In the genomic region with DNA sequence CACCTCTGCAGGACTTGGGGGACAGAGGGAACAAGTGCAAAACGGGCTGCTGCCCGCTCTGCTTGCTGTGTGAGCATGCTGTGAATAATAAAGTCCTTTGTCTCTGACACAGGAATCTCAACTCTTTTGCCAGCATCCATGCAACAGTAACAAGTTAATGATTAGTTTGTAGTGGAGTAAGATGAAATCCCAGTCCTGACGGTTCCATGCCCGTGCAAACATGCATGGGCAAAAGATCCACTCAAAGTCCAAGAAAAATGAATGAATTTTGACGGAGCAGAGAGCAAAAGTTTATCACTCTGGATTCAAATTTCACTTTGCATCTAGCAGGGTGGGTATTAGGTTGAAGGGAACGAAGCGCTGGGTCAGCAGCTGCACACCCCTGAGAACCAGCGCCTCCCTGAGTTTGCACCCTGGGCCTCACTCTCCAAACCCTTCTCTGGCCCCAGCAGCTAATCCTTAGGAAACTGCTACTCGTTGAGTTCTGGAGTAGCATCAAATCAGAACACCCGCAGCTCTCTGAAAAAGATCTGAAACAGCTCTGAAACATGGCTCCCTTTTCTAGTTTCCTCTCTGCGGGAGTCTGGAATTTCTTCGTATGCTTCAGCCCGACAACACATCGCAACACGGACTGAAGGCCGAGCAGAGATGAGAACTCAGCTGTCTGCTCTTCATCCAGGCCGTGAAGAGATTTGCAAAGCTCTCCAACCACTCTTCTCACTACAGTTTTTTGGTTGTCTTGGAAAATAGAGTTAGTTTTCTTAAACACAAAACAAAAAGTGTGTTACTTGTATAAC, we compare ENCODE assay signal across 20 cellular contexts. TPM values are rescaled to one million over a fixed set of nuclear protein-coding genes. Genes with fewer than 3 reads are reported as not detected.
DNase-seq lines count a peak whose midpoint lies in the region; ATAC-seq, FAIRE-seq and TF ChIP-seq lines count a peak whose summit lies in the region.
"Had no signal": no experiment of that assay in that cellular context is flagged by ENCODE, and none has a peak within 500 bp of the region (broad histone marks: within the 10 kb centered on the region; RNA-seq: fewer than 3 reads in every experiment).

No MANE protein-coding gene starts in this region.

- H3K4me3 ChIP-seq in Karpas-422 (ENCODE audit: low read length) (no peak overlapping the region), H1 (ENCODE audit: extremely low read depth in 1 of 4, insufficient read depth in 2 of 4, low read depth in 3 of 4, low read length in 4 of 4) (no peak overlapping the region), right lobe of liver (no peak overlapping the region), upper lobe of left lung (no peak overlapping the region)

- H3K14ac ChIP-seq in H1 (ENCODE audit: insufficient read length): no peak overlapping the region

- H3K27me3 ChIP-seq in Karpas-422 (ENCODE audit: low read length) (no peaks in the 10 kb centered on the region), H1 (replicated peaks in 1 of 4; ENCODE audit: control insufficient read depth in 3 of 4, extremely low read depth in 1 of 4, insufficient read depth in 3 of 4, low read length in 3 of 4) (no peaks in the 10 kb centered on the region), right lobe of liver (no peaks in the 10 kb centered on the region), upper lobe of left lung (no peaks in the 10 kb centered on the region)

- WGBS in H1 (ENCODE audit: extremely low coverage in 1 of 2, insufficient coverage in 1 of 2, insufficient read length in 1 of 2, insufficient replicate concordance in 2 of 2, low coverage in 1 of 2, low lambda C conversion rate in 2 of 2, missing lambda C conversion rate in 1 of 2), 2 experiments: 80% methylated on average over 16 of the region's 17 CpGs; no CpG with 5 or more reads in 1 of the 2 experiments
- 34% methylated on average over 16 of the region's 17 CpGs for WGBS in right lobe of liver (ENCODE audit: insufficient coverage, low coverage, low lambda C conversion rate, missing lambda C conversion rate)
- 54 to 63% methylated on average over 15 to 17 of the region's 17 CpGs for WGBS in upper lobe of left lung, 2 donors

- H3K23ac ChIP-seq in H1 (ENCODE audit: insufficient read length): no peak overlapping the region

- no peak overlapping the region for H2BK5ac ChIP-seq in H1 (ENCODE audit: low read depth, low read length)

- no peak overlapping the region for H2AK5ac ChIP-seq in H1 (ENCODE audit: low read depth, low read length)

- intact Hi-C loops in right lobe of liver (cut with DNase I): no loop called here

- H3K79me2 ChIP-seq in Karpas-422 (ENCODE audit: low read length): no peaks in the 10 kb centered on the region
- H3K79me2 ChIP-seq in H1 (ENCODE audit: control insufficient read depth in 1 of 2, insufficient read depth in 2 of 2, low read length in 2 of 2): no peaks in the 10 kb centered on the region

- no peak overlapping the region for H2BK20ac ChIP-seq in H1 (ENCODE audit: low read length)

- H2AFZ ChIP-seq in Karpas-422 (ENCODE audit: low read length) (no peak overlapping the region), H1 (ENCODE audit: low read length) (0 out of 2 replicates have a peak overlapping the region, but pooled peaks have one; percentile 22)

- H2BK15ac ChIP-seq in H1 (ENCODE audit: low read length): no peak overlapping the region

- no peak overlapping the region for H3K18ac ChIP-seq in H1 (ENCODE audit: extremely low read depth, low read length)

- TF ChIP-seq POLR2A in H1 (IDR thresholded peaks at IDR 0.05; ENCODE audit: control extremely low read depth in 1 of 2, low read depth in 2 of 2, low read length in 2 of 2) (no peak), right lobe of liver (IDR thresholded peaks at IDR 0.05) (no peak), upper lobe of left lung (IDR thresholded peaks at IDR 0.05) (no peak)

- no peak for DNase-seq in Karpas-422
- DNase-seq in H1 (ENCODE audit: low read depth in 1 of 2, low spot score in 2 of 2): no peak
- no peak for DNase-seq in right lobe of liver
- peak; percentile 35 for DNase-seq in renal cortical epithelial cell (ENCODE audit: low read depth)
- no peak for DNase-seq in upper lobe of left lung
- DNase-seq in iPS-NIHi7 (ENCODE audit: extremely low spot score): no peak
- DNase-seq: ACHN, DMS79 treated with DMSO at 0.1 percent for 48 hours, GOT3, NCI-H1048, NCI-H1436, NCI-H2029, NCI-H2171, NCI-H446, NCI-H748 treated with DMSO at 0.1 percent for 48 hours had no signal

- no peak overlapping the region for H3K4ac ChIP-seq in H1 (replicated peaks; ENCODE audit: insufficient read length, low read depth, low read length)

- TF ChIP-seq CTCF in H1 (IDR thresholded peaks at IDR 0.05; ENCODE audit: control extremely low read depth in 1 of 3, insufficient read depth in 1 of 3, low read depth in 1 of 3, low read length in 3 of 3) (no peak), right lobe of liver (IDR thresholded peaks at IDR 0.05) (no peak), upper lobe of left lung (IDR thresholded peaks at IDR 0.05) (no peak)

- H3K9me2 ChIP-seq in Karpas-422 (replicated peaks; ENCODE audit: insufficient read depth, low read length): no peaks in the 10 kb centered on the region

- H3K27ac ChIP-seq in Karpas-422 (ENCODE audit: low read length) (peak overlapping the region; percentile 44; the same call in 1 of the 2 replicates), H1 (ENCODE audit: low read depth, low read length) (no peak overlapping the region), right lobe of liver (no peak overlapping the region), upper lobe of left lung (no peak overlapping the region)
- H3K27ac ChIP-seq: C4-2B, KMS-11 had no signal

- H4K5ac ChIP-seq in H1 (ENCODE audit: insufficient read length, low read depth, low read length): no peak overlapping the region

- no peak for FAIRE-seq in H1 (lab: Jason Lieb, UNC)
- FAIRE-seq: RCC 7860 had no signal

- no peak overlapping the region for H2BK12ac ChIP-seq in H1 (ENCODE audit: low read depth, low read length)

- no peaks in the 10 kb centered on the region for H3K23me2 ChIP-seq in H1 (ENCODE audit: low read depth, low read length)

- H3K9ac ChIP-seq in Karpas-422 (ENCODE audit: low read length) (no peak overlapping the region), H1 (replicated peaks in 1 of 4; ENCODE audit: extremely low read depth in 1 of 4, low read depth in 3 of 4, low read length in 3 of 4) (no peak overlapping the region)
- H3K9ac ChIP-seq: KMS-11 had no signal

- H3K36me3 ChIP-seq in Karpas-422 (ENCODE audit: insufficient read depth, low read length) (no peaks in the 10 kb centered on the region), H1 (ENCODE audit: control insufficient read depth in 2 of 4, insufficient read depth in 4 of 4, low read length in 3 of 4) (no peaks in the 10 kb centered on the region), right lobe of liver (no peaks in the 10 kb centered on the region), upper lobe of left lung (no peaks in the 10 kb centered on the region)

- TF ChIP-seq EP300 in H1 (IDR thresholded peaks at IDR 0.05; ENCODE audit: borderline replicate concordance in 1 of 2, low read depth in 2 of 2, low read length in 2 of 2): no peak
- no peak for TF ChIP-seq EP300 in upper lobe of left lung (IDR thresholded peaks at IDR 0.05)

- H3K4me2 ChIP-seq in Karpas-422 (ENCODE audit: low read depth, low read length, poor library complexity, severe bottlenecking): peak overlapping the region; percentile 41
- no peak overlapping the region for H3K4me2 ChIP-seq in H1 (ENCODE audit: insufficient read depth in 1 of 2, low read depth in 2 of 2, low read length in 2 of 2)
- H3K4me2 ChIP-seq: KMS-11 had no signal

- no peaks in the 10 kb centered on the region for H3K79me1 ChIP-seq in H1 (ENCODE audit: low read depth, low read length)

- no peak overlapping the region; the same call in 1 of the 2 replicates for H4K8ac ChIP-seq in H1 (ENCODE audit: extremely low read depth, insufficient read depth, low read length)

- H4K91ac ChIP-seq in H1 (replicated peaks; ENCODE audit: insufficient read length, low read length): no peak overlapping the region

- POLR2A ChIA-PET in H1 (lab: Charles Lee; ENCODE audit: partially characterized antibody): interaction anchor here (0.7 to 1.0 kb wide), 3 partner anchors 108 to 119 kb away, joined by 3 to 4 read pairs (median 4); a partner anchor contains a TSS

- H4K20me1 ChIP-seq in Karpas-422 (ENCODE audit: insufficient read depth, low read depth, low read length) (no peaks in the 10 kb centered on the region), H1 (replicated peaks in 1 of 2; ENCODE audit: control insufficient read depth in 1 of 2, insufficient read depth in 2 of 2, low read length in 2 of 2) (no peaks in the 10 kb centered on the region)

- TF ChIP-seq RAD21 in H1 (IDR thresholded peaks at IDR 0.05 in 1 of 2, conservative IDR thresholded peaks at IDR 0.05 in 1 of 2; ENCODE audit: low read depth in 2 of 2, low read length in 2 of 2): no peak

- H2BK120ac ChIP-seq in H1 (replicated peaks; ENCODE audit: low read depth, low read length): no peak overlapping the region

- CTCF ChIA-PET in H1 (lab: Charles Lee; ENCODE audit: partially characterized antibody): interaction anchor here (1.3 to 1.7 kb wide), 2 partner anchors 10 to 142 kb away, joined by 4 to 5 read pairs; no protein-coding TSS in a partner anchor

- H3K9me3 ChIP-seq in Karpas-422 (ENCODE audit: low read length): no peaks in the 10 kb centered on the region
- no peaks in the 10 kb centered on the region; a peak in 1 of 4 replicates for H3K9me3 ChIP-seq in H1 (ENCODE audit: insufficient read depth in 2 of 2, low read depth in 1 of 2, low read length in 1 of 2)
- no peaks in the 10 kb centered on the region for H3K9me3 ChIP-seq in right lobe of liver
- no peaks in the 10 kb centered on the region for H3K9me3 ChIP-seq in upper lobe of left lung

- no peak overlapping the region for H3K56ac ChIP-seq in H1 (replicated peaks; ENCODE audit: insufficient read length, low read depth, low read length)

- peak; percentile 88 to 96 (median 94) for ATAC-seq in right lobe of liver
- ATAC-seq in GM19397 (IDR thresholded peaks at IDR 0.05; ENCODE audit: unreplicated experiment): no peak
- no peak for ATAC-seq in upper lobe of left lung (ENCODE audit: low FRiP score in 2 of 2)
- ATAC-seq: Right ventricle myocardium inferior had no signal

- peaks cover 36% of the 10 kb centered on the region for H3K4me1 ChIP-seq in Karpas-422 (ENCODE audit: low read length)
- no peaks in the 10 kb centered on the region for H3K4me1 ChIP-seq in H1 (replicated peaks in 1 of 4; ENCODE audit: control insufficient read depth in 3 of 4, insufficient read depth in 4 of 4, low read length in 3 of 4)
- H3K4me1 ChIP-seq in right lobe of liver: peaks cover 0 to 5% (median 2%) of the 10 kb centered on the region in 4 donors
- peaks cover 0 to 6% (median 3%) of the 10 kb centered on the region in 4 donors for H3K4me1 ChIP-seq in upper lobe of left lung

RNA-seq across cellular contexts. Expression of a gene that starts 45.6 kb away (rescaled TPM):
- total RNA-seq in Karpas-422 (2014; rRNA removed; shearing (Covaris generic); ENCODE audit: low replicate concordance): 40.9 and 66.4 TPM in 2 replicates
- 29.5 and 31.2 TPM in 2 replicates for total RNA-seq in H1 (2021; fragmentation: NEBNext Ultra II Directional; extraction: Animal tissue kit (Norgen Biotek cat#: 25700))
- 22.4 and 22.9 TPM in 2 replicates for polyA plus RNA-seq in H1 (2011; rRNA removed)
- polyA plus RNA-seq in H1 (2011; cell fraction: cytosol; rRNA removed): 20.4 TPM
- polyA plus RNA-seq in H1 (2011; cell fraction: nucleus; rRNA removed): 35.1 TPM
- 23.3 to 28.3 TPM (median 26.9 TPM) in 4 replicates for polyA plus RNA-seq in H1 (2012, experiment 1 of 2)
- 4.7 TPM for polyA plus RNA-seq in H1 (2012, experiment 2 of 2)
- polyA plus RNA-seq in H1 (2013, experiment 1 of 2): 15.1 TPM
- 14.0 TPM for polyA plus RNA-seq in H1 (2013, experiment 2 of 2)
- polyA minus RNA-seq in H1 (2011; rRNA and poly(A)+ RNA removed): 21.2 and 27.5 TPM in 2 replicates
- 28.9 TPM for polyA minus RNA-seq in H1 (2011; cell fraction: cytosol; rRNA and poly(A)+ RNA removed)
- 49.8 TPM for polyA minus RNA-seq in H1 (2011; cell fraction: nucleus; rRNA and poly(A)+ RNA removed)
- total RNA-seq in right lobe of liver (10 to 100 TPM; 17.6 to 24.2 (median 19.5) TPM), renal cortical epithelial cell (41.3 and 85.2 TPM in 2 replicates), upper lobe of left lung (100 to 1,000 TPM in 2 of 6 donors, 10 to 100 TPM in 4; 42.3 to 128 (median 74.7) TPM)

Comparison
In these comparisons a context has a peak if more than half of its experiments do, and no peak if none do; other contexts are left out.
1. ATAC-seq: peak in right lobe of liver (4 of 4); none in GM19397 (single experiment) and upper lobe of left lung (0 of 2).